Comparison of ENCODE assay signal across 8 cellular contexts in the genomic region with DNA sequence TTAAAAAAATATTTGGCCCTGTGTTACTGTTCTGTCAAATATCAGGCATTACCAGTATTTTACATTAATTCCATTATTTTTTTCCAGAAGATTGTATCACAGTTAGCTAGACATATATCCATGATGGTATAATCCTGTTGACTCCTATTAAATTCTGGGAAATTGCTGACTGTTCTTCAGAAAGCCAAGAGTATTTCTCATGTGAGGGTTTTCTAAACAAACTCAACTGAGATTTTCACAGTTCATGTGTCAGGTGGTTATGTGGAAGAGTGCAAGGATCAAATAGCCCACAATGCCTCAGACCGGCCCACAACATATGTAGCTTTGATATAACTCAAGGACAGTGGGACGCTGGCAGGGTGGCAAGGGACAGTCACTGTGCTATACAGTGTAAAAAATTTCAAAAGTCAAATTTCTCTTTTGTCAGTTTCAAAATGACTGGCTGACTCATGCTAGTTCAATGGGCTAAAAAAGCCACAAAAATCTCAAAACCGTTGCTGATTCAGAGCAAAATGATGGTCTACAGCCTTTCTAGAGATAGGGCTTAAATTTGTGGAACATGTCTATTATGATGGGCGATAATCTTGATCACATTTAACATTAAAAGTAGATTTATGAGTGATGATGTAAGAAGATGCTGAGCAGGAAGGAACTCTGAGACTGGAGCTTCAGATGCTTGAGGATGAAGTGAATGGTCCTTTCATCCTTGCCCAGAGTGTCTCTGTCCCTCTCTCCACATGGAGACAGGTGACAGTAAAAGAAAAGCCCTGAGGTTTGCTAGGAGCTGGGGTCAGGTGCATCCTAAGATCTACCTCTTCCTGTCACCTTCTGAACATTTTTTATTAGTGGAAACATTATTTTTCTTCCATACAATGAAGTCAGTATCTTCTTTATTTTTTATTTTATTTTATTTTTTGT.
A peak's percentile ranks its signal among the peaks of the same experiment; 100 is the strongest.
DNase-seq lines count a peak whose midpoint lies in the region; ATAC-seq and TF ChIP-seq lines count a peak whose summit lies in the region.

No MANE protein-coding gene starts in this region.

- 51 to 62% (median 60%) methylated on average over 4 of the region's 4 CpGs for WGBS in stomach, 5 donors

- ATAC-seq in GM19351 (IDR thresholded peaks at IDR 0.05; ENCODE audit: unreplicated experiment) = peak; percentile 86
- ATAC-seq in HG03159 (IDR thresholded peaks at IDR 0.05; ENCODE audit: unreplicated experiment) = peak; percentile 79
- no peak for ATAC-seq in left ventricle myocardium superior

- H3K4me3 ChIP-seq in ACC112 (ENCODE audit: low read depth, low read length) = no peak overlapping the region
- peak overlapping the region; percentile 8 for H3K4me3 ChIP-seq in adipocyte (ENCODE audit: low read length)
- no peak overlapping the region for H3K4me3 ChIP-seq in stomach
- no peak overlapping the region for H3K4me3 ChIP-seq in tibial artery

- TF ChIP-seq POLR2A in stomach (IDR thresholded peaks at IDR 0.05) = no peak

- no peaks in the 10 kb centered on the region for H3K36me3 ChIP-seq in ACC112 (ENCODE audit: insufficient read depth, low read length)
- no peaks in the 10 kb centered on the region for H3K36me3 ChIP-seq in adipocyte (ENCODE audit: control insufficient read depth, insufficient read depth, low read length, severe bottlenecking)
- no peaks in the 10 kb centered on the region for H3K36me3 ChIP-seq in stomach
- H3K36me3 ChIP-seq in tibial artery = no peaks in the 10 kb centered on the region

- no peaks in the 10 kb centered on the region for H3K79me2 ChIP-seq in ACC112 (ENCODE audit: control insufficient read depth, insufficient read depth, low read length, unreplicated experiment)

- H3K27me3 ChIP-seq in ACC112 (ENCODE audit: insufficient read depth, low read length) (no peaks in the 10 kb centered on the region), adipocyte (replicated peaks; ENCODE audit: control insufficient read depth, insufficient read depth, low read length) (no peaks in the 10 kb centered on the region), stomach (no peaks in the 10 kb centered on the region), tibial artery (no peaks in the 10 kb centered on the region)

- peak; percentile 91 for DNase-seq in adipocyte (ENCODE audit: low read depth)
- no peak for DNase-seq in left ventricle myocardium superior
- DNase-seq in stomach = no peak
- DNase-seq in iPS-NIHi7 (ENCODE audit: extremely low spot score) = no peak
- DNase-seq in tibial artery = no peak

- no peak for TF ChIP-seq EP300 in stomach (IDR thresholded peaks at IDR 0.05)

- H3K4me1 ChIP-seq in ACC112 (ENCODE audit: control insufficient read depth, insufficient read depth, low read length, unreplicated experiment) (peaks cover 76% of the 10 kb centered on the region), adipocyte (ENCODE audit: control insufficient read depth, insufficient read depth, low read length) (peaks cover 55% of the 10 kb centered on the region), stomach (no peaks in the 10 kb centered on the region), tibial artery (peaks cover 0 to 52% (median 19%) of the 10 kb centered on the region in 4 donors)

- intact Hi-C loops in left ventricle myocardium superior (cut with micrococcal nuclease) (no loop called here), stomach (cut with DNase I; ENCODE audit: low total_unique reads) (no loop called here), tibial artery (cut with DNase I; ENCODE audit: low total_unique reads) (no loop called here)

- TF ChIP-seq CTCF in stomach (IDR thresholded peaks at IDR 0.05) (no peak), tibial artery (IDR thresholded peaks at IDR 0.05) (no peak)

- H3K9me3 ChIP-seq in adipocyte (ENCODE audit: control insufficient read depth, low read length) = no peaks in the 10 kb centered on the region
- no peaks in the 10 kb centered on the region for H3K9me3 ChIP-seq in stomach
- H3K9me3 ChIP-seq in tibial artery = no peaks in the 10 kb centered on the region

- H2AFZ ChIP-seq in ACC112 (ENCODE audit: low read length, unreplicated experiment) = no peak overlapping the region

- H3K9ac ChIP-seq in adipocyte (ENCODE audit: low read length) = peak overlapping the region; percentile 45

- H3K27ac ChIP-seq in ACC112 (ENCODE audit: low read depth, low read length) (peak overlapping the region; percentile 96), stomach (no peak overlapping the region), tibial artery (peak overlapping the region in 1 of 2 donors; percentile 23)
